In genomic region chr4:123411976-123412589, GRCh38 we compare ENCODE assay signal across 9 cellular contexts. TPM values are rescaled to one million over a fixed set of nuclear protein-coding genes. Genes with fewer than 3 reads are reported as not detected.
A peak's percentile ranks its signal among the peaks of the same experiment; 100 is the strongest.
DNase-seq lines count a peak whose midpoint lies in the region; ATAC-seq and TF ChIP-seq lines count a peak whose summit lies in the region.
"Had no signal": no experiment of that assay in that cellular context is flagged by ENCODE, and none has a peak within 500 bp of the region (broad histone marks: within the 10 kb centered on the region; RNA-seq: fewer than 3 reads in every experiment).

No MANE protein-coding gene starts in this region.

- ATAC-seq in GM19467 (IDR thresholded peaks at IDR 0.05; ENCODE audit: unreplicated experiment): peak; percentile 80
- peak; percentile 87 for ATAC-seq in HG03280 (IDR thresholded peaks at IDR 0.05; ENCODE audit: unreplicated experiment)

- H3K4me3 ChIP-seq in GM08714 (ENCODE audit: low read length): peak overlapping the region; percentile 48; the same call in 1 of the 2 replicates
- H3K4me3 ChIP-seq in colonic mucosa: no peak overlapping the region

- peak overlapping the region in 1 of 2 donors; percentile 0 for H3K9ac ChIP-seq in colonic mucosa (ENCODE audit: low read depth in 2 of 2, low read length in 2 of 2)

- TF ChIP-seq POLR2A in erythroblast (IDR thresholded peaks at IDR 0.05; ENCODE audit: low read length): no peak

- DNase-seq in colonic mucosa (no peak), erythroblast (lab: John Stamatoyannopoulos, UW) (no peak), AG20443 (ENCODE audit: low spot score) (no peak), NCI-H1436 treated with DMSO at 0.1 percent for 48 hours (lab: John Stamatoyannopoulos, UW) (no peak)
- no peak for DNase-seq in activated CD4-positive, alpha-beta T cell treated with anti-CD3 and anti-CD28 coated beads for 1 hour
- DNase-seq: NCI-H82 had no signal

- H3K9me3 ChIP-seq in colonic mucosa: no peaks in the 10 kb centered on the region

- no peaks in the 10 kb centered on the region for H3K27me3 ChIP-seq in colonic mucosa

- peak overlapping the region; percentile 14 for H3K27ac ChIP-seq in colonic mucosa

- no peak for TF ChIP-seq CTCF in colonic mucosa (IDR thresholded peaks at IDR 0.05)

- H3K36me3 ChIP-seq in colonic mucosa: no peaks in the 10 kb centered on the region

- H3K4me1 ChIP-seq in colonic mucosa: no peaks in the 10 kb centered on the region

- intact Hi-C loops in colonic mucosa (cut with DNase I): no loop called here

RNA-seq across cellular contexts. Expression of gene SPRY1, which starts 15.5 kb away (rescaled TPM):
- 10 to 100 TPM; 23.8 to 34.2 TPM for total RNA-seq in colonic mucosa
